ENCODE assay signal across 8 cellular contexts in genomic region chr9:128552153-128552743, GRCh38. TPM values are rescaled to one million over a fixed set of nuclear protein-coding genes. Genes with fewer than 3 reads are reported as not detected.
A peak's percentile ranks its signal among the peaks of the same experiment; 100 is the strongest.
DNase-seq lines count a peak whose midpoint lies in the region; ATAC-seq and FAIRE-seq lines count a peak whose summit lies in the region.

Gene SPTAN1 (plus strand): TSS chr9:128552587. CDS start chr9:128566741, 14,154 bp downstream.

- H3K4me3 ChIP-seq in right cardiac atrium (ENCODE audit: low read length): peak within 1 kb of the TSS; percentile 88

- intact Hi-C loops in right cardiac atrium (cut with DNase I): no loop called here

- WGBS in right cardiac atrium: under 1% methylated on average over 81 of the region's 81 CpGs

- peak within 1 kb of the TSS; percentile 90 for H3K27ac ChIP-seq in right cardiac atrium (ENCODE audit: low read length)

- DNase-seq in NCI-H1694 treated with DMSO at 0.1 percent for 48 hours (lab: John Stamatoyannopoulos, UW): peak; percentile 75
- peak; percentile 92 to 97 (median 95) for DNase-seq in T-helper 2 cell
- peak in 54 of 56 donors; percentile 54 to 94 (median 82) for DNase-seq in amygdala (lab: John Stamatoyannopoulos, UW)
- DNase-seq in right cardiac atrium: peak; percentile 93 to 98 (median 97)
- peak; percentile 94 for DNase-seq in putamen (ENCODE audit: low spot score)
- peak; percentile 98 for DNase-seq in urothelium cell line (ENCODE audit: low spot score)

- H3K4me1 ChIP-seq in right cardiac atrium (ENCODE audit: control insufficient read depth, insufficient read depth, low read length): peaks cover 12% of the 10 kb centered on the region

- FAIRE-seq in urothelium cell line (lab: Jason Lieb, UNC): no peak

- no peaks in the 10 kb centered on the region for H3K9me3 ChIP-seq in right cardiac atrium (ENCODE audit: control insufficient read depth, low read length)

- H3K27me3 ChIP-seq in right cardiac atrium (ENCODE audit: control insufficient read depth, insufficient read depth): no peaks in the 10 kb centered on the region

- ATAC-seq in GM18502 (IDR thresholded peaks at IDR 0.05; ENCODE audit: poor library complexity, unreplicated experiment) (peak; percentile 81), HG02938 (IDR thresholded peaks at IDR 0.05; ENCODE audit: unreplicated experiment) (peak; percentile 63), right cardiac atrium (peak; percentile 89 to 90)

RNA-seq across cellular contexts. Expression of gene SPTAN1, which starts in this region (rescaled TPM):
- total RNA-seq in right cardiac atrium: 100 to 1,000 TPM; 269 to 312 (median 282) TPM
- polyA plus RNA-seq in right cardiac atrium: 154 TPM

Comparison
In these comparisons a context has a peak if more than half of its experiments do, and no peak if none do; other contexts are left out.
1. Peak in every context shown above with its lines: DNase-seq, ATAC-seq, H3K4me3 ChIP-seq and H3K27ac ChIP-seq.